In genomic region chr4:144371479-144371878, GRCh38 we compare ENCODE assay signal across 26 cellular contexts.
"Had no signal": no experiment of that assay in that cellular context is flagged by ENCODE, and none has a peak within 500 bp of the region (broad histone marks: within the 10 kb centered on the region; RNA-seq: fewer than 3 reads in every experiment).

No MANE protein-coding gene starts in this region.

- H3K27ac ChIP-seq: dorsolateral prefrontal cortex, epithelial cell of prostate, foreskin keratinocyte, gastroesophageal sphincter, heart left ventricle, hepatocyte, left lung, neutrophil, psoas muscle, sigmoid colon, tibial artery, upper lobe of left lung had no signal

- H3K4me1 ChIP-seq: foreskin keratinocyte, gastroesophageal sphincter, heart left ventricle, left lung, psoas muscle, sigmoid colon, testis, tibial artery, upper lobe of left lung had no signal

- H3K27me3 ChIP-seq: dorsolateral prefrontal cortex, gastroesophageal sphincter, heart left ventricle, hepatocyte, left lung, neutrophil, sigmoid colon, testis, tibial artery, upper lobe of left lung had no signal

- H3K4me3 ChIP-seq: dorsolateral prefrontal cortex, gastroesophageal sphincter, heart left ventricle, hepatocyte, left lung, psoas muscle, sigmoid colon, testis, tibial artery, upper lobe of left lung had no signal

- H3K4me2 ChIP-seq: hepatocyte had no signal

- H2AFZ ChIP-seq: hepatocyte had no signal

- H3K36me3 ChIP-seq: gastroesophageal sphincter, heart left ventricle, left lung, neutrophil, sigmoid colon, tibial artery, upper lobe of left lung had no signal

- ATAC-seq: esophagus mucosa; foreskin keratinocyte; gastroesophageal sphincter; heart left ventricle; left lung; naive thymus-derived CD4-positive, alpha-beta T cell; psoas muscle; right cardiac atrium; stimulated activated effector memory CD8-positive, alpha-beta T cell treated with anti-CD3 and anti-CD28 coated beads, Interleukin-12 subunit alpha, Interleukin-12 subunit beta, amount 100 ng/mL, for 72 hours had no signal

- DNase-seq: dorsolateral prefrontal cortex; effector CD4-positive, alpha-beta T cell; foreskin keratinocyte; heart left ventricle; left cardiac atrium; left lung; mesenchymal stem cell; midbrain; naive thymus-derived CD4-positive, alpha-beta T cell; nephron progenitor cell; psoas muscle; right cardiac atrium; sigmoid colon; stimulated activated CD4-positive, alpha-beta T cell treated with anti-CD3 and anti-CD28 coated beads, Interleukin-2, amount 100 ng/mL, for 24 hours; stimulated activated CD4-positive, alpha-beta T cell treated with anti-CD3 and anti-CD28 coated beads, Interleukin-4, amount 100 ng/mL, for 24 hours; stimulated activated naive CD4-positive, alpha-beta T cell treated with Interleukin-2 at 50 U/mL for 16 hours; substantia nigra; testis; tibial artery; upper lobe of left lung had no signal

- H3K79me2 ChIP-seq: hepatocyte had no signal

- H3K9me3 ChIP-seq: gastroesophageal sphincter, heart left ventricle, left lung, neutrophil, psoas muscle, sigmoid colon, testis, tibial artery, upper lobe of left lung had no signal
